Comparison of ENCODE assay signal across 10 cellular contexts in the genomic region with DNA sequence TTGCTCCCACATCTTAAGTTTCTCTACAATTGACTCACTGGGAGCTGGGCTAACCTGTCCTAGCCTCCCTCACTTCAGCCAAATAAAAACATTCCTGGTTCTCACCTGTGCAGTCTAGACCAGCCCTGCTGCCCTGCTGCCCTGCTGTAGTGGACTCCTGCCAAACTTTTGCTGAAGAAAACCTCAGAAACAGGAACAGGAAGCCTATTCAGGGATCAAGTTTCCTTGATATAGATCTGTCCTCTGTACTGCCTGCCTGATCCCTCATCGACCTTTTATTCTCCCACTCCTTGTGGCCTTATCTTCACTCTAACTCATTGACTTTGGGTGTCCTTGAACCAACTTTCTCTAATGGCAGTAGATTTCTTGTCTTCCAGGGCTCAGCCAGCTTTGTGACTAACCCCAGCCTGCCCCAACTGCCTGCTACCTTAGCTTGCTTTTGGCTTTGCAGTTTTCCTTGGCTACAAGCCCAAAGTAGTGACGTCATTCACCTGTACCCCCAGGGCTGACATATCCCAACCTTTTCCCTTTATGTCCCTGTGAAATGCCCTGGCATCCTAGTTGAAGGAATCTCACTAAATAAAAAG.
DNase-seq lines count a peak whose midpoint lies in the region; ATAC-seq and TF ChIP-seq lines count a peak whose summit lies in the region.
"Had no signal": no experiment of that assay in that cellular context is flagged by ENCODE, and none has a peak within 500 bp of the region (broad histone marks: within the 10 kb centered on the region; RNA-seq: fewer than 3 reads in every experiment).

No MANE protein-coding gene starts in this region.

- no peak overlapping the region for H3K4ac ChIP-seq in neuronal stem cell (ENCODE audit: low read length)

- H3K14ac ChIP-seq in neuronal stem cell (ENCODE audit: low read length) = no peak overlapping the region

- H2AFZ ChIP-seq in neuronal stem cell (ENCODE audit: low read length) = peak overlapping the region; percentile 56

- H3K4me3 ChIP-seq in breast epithelium (no peak overlapping the region), neuronal stem cell (ENCODE audit: low read length in 2 of 2) (no peak overlapping the region)
- H3K4me3 ChIP-seq: dorsolateral prefrontal cortex had no signal

- intact Hi-C loops in breast epithelium (cut with DNase I; ENCODE audit: low total_unique reads) (no loop called here), head of caudate nucleus (cut with DNase I) (no loop called here)

- no peak overlapping the region for H4K8ac ChIP-seq in neuronal stem cell (ENCODE audit: low read depth, low read length)

- TF ChIP-seq CTCF in breast epithelium (IDR thresholded peaks at IDR 0.05) = no peak

- peaks cover 11% of the 10 kb centered on the region for H3K4me1 Mint-ChIP-seq in T-helper 2 cell treated with Interferon-gamma antibody and Interleukin-4, amounts not matched to agents 5 μg/mL and 100 μg/mL, for 36 hours (ENCODE audit: low read depth)

- H3K4me1 ChIP-seq in breast epithelium (no peaks in the 10 kb centered on the region), neuronal stem cell (ENCODE audit: control insufficient read depth in 2 of 2, insufficient read depth in 1 of 2, low read depth in 1 of 2, low read length in 2 of 2) (peaks cover 0 to 3% of the 10 kb centered on the region in 2 donors)

- WGBS in neuronal stem cell (ENCODE audit: extremely low coverage in 2 of 2, insufficient read length in 2 of 2, insufficient replicate concordance in 1 of 2), 2 donors = no CpG with 5 or more reads among the region's 2 CpGs

- no peak overlapping the region for H3K9ac ChIP-seq in neuronal stem cell (ENCODE audit: low read depth, low read length, poor library complexity)

- no peak overlapping the region for H3K27ac Mint-ChIP-seq in T-helper 2 cell treated with Interferon-gamma antibody and Interleukin-4, amounts not matched to agents 5 μg/mL and 100 μg/mL, for 36 hours

- H3K36me3 Mint-ChIP-seq in T-helper 2 cell treated with Interferon-gamma antibody and Interleukin-4, amounts not matched to agents 5 μg/mL and 100 μg/mL, for 36 hours (ENCODE audit: low read depth) = peaks cover 2% of the 10 kb centered on the region

- no peak overlapping the region for H2BK15ac ChIP-seq in neuronal stem cell (ENCODE audit: low read length)

- H3K27ac ChIP-seq in breast epithelium = peak overlapping the region; percentile 41 to 71
- H3K27ac ChIP-seq in neuronal stem cell (replicated peaks; ENCODE audit: low read length) = no peak overlapping the region
- H3K27ac ChIP-seq: dorsolateral prefrontal cortex had no signal

- H2BK5ac ChIP-seq in neuronal stem cell (ENCODE audit: low read length) = no peak overlapping the region

- DNase-seq in Daoy (ENCODE audit: low read depth) (peak; percentile 54), M059J (ENCODE audit: low read depth) (peak; percentile 76), breast epithelium (ENCODE audit: low spot score in 2 of 2) (peak; percentile 57 to 70), neuronal stem cell (ENCODE audit: low spot score) (no peak), head of caudate nucleus (no peak)
- DNase-seq in T-helper 2 cell treated with Interferon-gamma antibody and Interleukin-4, amounts not matched to agents 5 μg/mL and 100 μg/mL, for 36 hours (ENCODE audit: low spot score) = no peak
- DNase-seq in stimulated activated naive CD4-positive, alpha-beta T cell (lab: John Stamatoyannopoulos, UW) = no peak
- DNase-seq: dorsolateral prefrontal cortex; stimulated activated naive CD4-positive, alpha-beta T cell treated with Interleukin-2 at 50 U/mL for 16 hours had no signal

- peaks cover 10% of the 10 kb centered on the region for H3K9me3 Mint-ChIP-seq in T-helper 2 cell treated with Interferon-gamma antibody and Interleukin-4, amounts not matched to agents 5 μg/mL and 100 μg/mL, for 36 hours

- H3K9me3 ChIP-seq in breast epithelium (no peaks in the 10 kb centered on the region), neuronal stem cell (replicated peaks in 1 of 2; ENCODE audit: control insufficient read depth in 2 of 2, insufficient read depth in 1 of 2, low read depth in 1 of 2, low read length in 2 of 2) (no peaks in the 10 kb centered on the region)

- no peak overlapping the region for H3K18ac ChIP-seq in neuronal stem cell (ENCODE audit: low read length)

- no peak overlapping the region for H2AK5ac ChIP-seq in neuronal stem cell (ENCODE audit: low read depth, low read length)

- no peak overlapping the region for H2BK120ac ChIP-seq in neuronal stem cell (ENCODE audit: low read depth, low read length)

- no peak overlapping the region for H4K91ac ChIP-seq in neuronal stem cell (ENCODE audit: low read depth, low read length, poor library complexity)

- H3K27me3 Mint-ChIP-seq in T-helper 2 cell treated with Interferon-gamma antibody and Interleukin-4, amounts not matched to agents 5 μg/mL and 100 μg/mL, for 36 hours (ENCODE audit: low read depth) = no peaks in the 10 kb centered on the region

- no peak for TF ChIP-seq POLR2A in breast epithelium (IDR thresholded peaks at IDR 0.05)

- H3K79me1 ChIP-seq in neuronal stem cell (ENCODE audit: low read depth, low read length) = no peaks in the 10 kb centered on the region

- H2BK12ac ChIP-seq in neuronal stem cell (ENCODE audit: low read length) = no peak overlapping the region

- H3K27me3 ChIP-seq in breast epithelium (no peaks in the 10 kb centered on the region), neuronal stem cell (ENCODE audit: control insufficient read depth in 3 of 3, insufficient read depth in 3 of 3, low read depth in 1 of 3, low read length in 3 of 3) (no peaks in the 10 kb centered on the region)

- no peak overlapping the region for H3K4me3 Mint-ChIP-seq in T-helper 2 cell treated with Interferon-gamma antibody and Interleukin-4, amounts not matched to agents 5 μg/mL and 100 μg/mL, for 36 hours

- H3K36me3 ChIP-seq in breast epithelium = no peaks in the 10 kb centered on the region
- no peaks in the 10 kb centered on the region for H3K36me3 ChIP-seq in neuronal stem cell (replicated peaks in 1 of 2; ENCODE audit: control insufficient read depth in 2 of 2, insufficient read depth in 2 of 2, low read length in 2 of 2)

- no peak overlapping the region for H3K23ac ChIP-seq in neuronal stem cell (ENCODE audit: low read depth, low read length, poor library complexity)

- H3K4me2 ChIP-seq in neuronal stem cell (ENCODE audit: insufficient read depth, low read length, poor library complexity, severe bottlenecking) = no peak overlapping the region

- ATAC-seq in GM21786 (IDR thresholded peaks at IDR 0.05; ENCODE audit: unreplicated experiment) = no peak

Comparison
In these comparisons a context has a peak if more than half of its experiments do, and no peak if none do; other contexts are left out.
1. DNase-seq: peak in Daoy (single experiment), M059J (single experiment) and breast epithelium (2 of 2); none in neuronal stem cell (single experiment), T-helper 2 cell treated with Interferon-gamma antibody and Interleukin-4, amounts not matched to agents 5 μg/mL and 100 μg/mL, for 36 hours (single experiment), head of caudate nucleus (0 of 42) and stimulated activated naive CD4-positive, alpha-beta T cell (0 of 6).